In genomic region chr12:946656-947055, GRCh38 we compare ENCODE assay signal across 11 cellular contexts. TPM values are rescaled to one million over a fixed set of nuclear protein-coding genes. Genes with fewer than 3 reads are reported as not detected.
A peak's percentile ranks its signal among the peaks of the same experiment; 100 is the strongest.
DNase-seq lines count a peak whose midpoint lies in the region; ATAC-seq, FAIRE-seq and TF ChIP-seq lines count a peak whose summit lies in the region.
"Had no signal": no experiment of that assay in that cellular context is flagged by ENCODE, and none has a peak within 500 bp of the region (broad histone marks: within the 10 kb centered on the region; RNA-seq: fewer than 3 reads in every experiment).

No MANE protein-coding gene starts in this region.

- H3K18ac ChIP-seq in IMR-90 (ENCODE audit: low read depth, low read length): no peak overlapping the region

- H3K4me3 ChIP-seq in Caco-2 (ENCODE audit: low read depth, low read length) (no peak overlapping the region), IMR-90 (ENCODE audit: insufficient read depth, low read depth, low read length) (no peak overlapping the region), GM12878 (peak overlapping the region; percentile 22; the same call in 1 of the 2 replicates)
- H3K4me3 ChIP-seq: sigmoid colon had no signal

- 0 out of 2 replicates have a peak, but pooled peaks cover 2% of the 10 kb centered on the region for H3K9me1 ChIP-seq in IMR-90 (ENCODE audit: insufficient read depth, low read length)

- H3K36me3 ChIP-seq in Caco-2 (ENCODE audit: control insufficient read depth, insufficient read depth, low read length) (0 out of 2 replicates have a peak, but pooled peaks cover 2% of the 10 kb centered on the region), IMR-90 (ENCODE audit: control insufficient read depth, insufficient read depth, low read length) (no peaks in the 10 kb centered on the region), GM12878 (ENCODE audit: control insufficient read depth in 2 of 2, insufficient read depth in 2 of 2, low read length in 1 of 2) (no peaks in the 10 kb centered on the region)

- H4K8ac ChIP-seq in IMR-90 (ENCODE audit: low read depth in 2 of 2, low read length in 2 of 2): no peak overlapping the region

- H3K27me3 ChIP-seq in Caco-2 (replicated peaks; ENCODE audit: control insufficient read depth, insufficient read depth, low read length): no peaks in the 10 kb centered on the region
- H3K27me3 ChIP-seq in IMR-90 (ENCODE audit: control insufficient read depth, insufficient read depth, low read length): no peaks in the 10 kb centered on the region
- H3K27me3 ChIP-seq in GM12878 (replicated peaks in 1 of 2; ENCODE audit: control insufficient read depth in 2 of 2, insufficient read depth in 2 of 2, low read length in 1 of 2): no peaks in the 10 kb centered on the region
- H3K27me3 ChIP-seq: sigmoid colon had no signal

- no peak overlapping the region for H3K56ac ChIP-seq in IMR-90 (ENCODE audit: extremely low read depth, insufficient read depth, low read length)

- no peak overlapping the region; the same call in 1 of the 2 replicates for H3K23ac ChIP-seq in IMR-90 (ENCODE audit: low read depth, low read length)

- no TSS peak for BruUV-seq in Caco-2 (replicated peaks; lab: Mats Ljungman, UMichigan)
- no TSS peak for BruUV-seq in IMR-90 (replicated peaks; lab: Mats Ljungman, UMichigan)
- BruUV-seq in GM12878 (replicated peaks; lab: Mats Ljungman, UMichigan): no TSS peak

- 0 out of 4 replicates have a peak, but pooled peaks of 1 of the 2 experiments have one; percentile 9 for TF ChIP-seq EP300 in GM12878 (IDR thresholded peaks at IDR 0.05; ENCODE audit: borderline replicate concordance in 1 of 2, control insufficient read depth in 1 of 2, low read depth in 2 of 2, low read length in 2 of 2)

- no peak overlapping the region for H2AK5ac ChIP-seq in IMR-90 (ENCODE audit: low read depth, low read length)

- H2BK120ac ChIP-seq in IMR-90 (ENCODE audit: low read depth, low read length): no peak overlapping the region

- H3K79me2 ChIP-seq in GM12878 (ENCODE audit: control insufficient read depth, insufficient read depth, low read length): peaks cover 35% of the 10 kb centered on the region

- H4K5ac ChIP-seq in IMR-90 (ENCODE audit: low read depth, low read length): no peak overlapping the region

- peak; percentile 41 for FAIRE-seq in GM12878 (lab: Jason Lieb, UNC)

- no peak overlapping the region for H4K91ac ChIP-seq in IMR-90 (ENCODE audit: insufficient read depth, low read depth, low read length)

- peak overlapping the region; percentile 20 for H3K4me3 Mint-ChIP-seq in Caco-2 (ENCODE audit: unreplicated experiment)
- peak overlapping the region; percentile 97 for H3K4me3 Mint-ChIP-seq in natural killer cell treated with Interleukin-12 subunit alpha and Interleukin-12 subunit beta and Interleukin-15 and Interleukin-18, amount 100 ng/mL, for 72 hours

- dilution Hi-C loops in IMR-90 (cut with HindIII; ENCODE audit: low sequenced_read_pairs, unreplicated experiment): no loop called here

- TF ChIP-seq POLR2A in IMR-90 (IDR thresholded peaks at IDR 0.05; ENCODE audit: low read depth, low read length) (no peak), GM12878 (IDR thresholded peaks at IDR 0.05; ENCODE audit: low read depth, low read length) (no peak), GM18505 (IDR thresholded peaks at IDR 0.05; ENCODE audit: borderline replicate concordance, extremely low read depth, insufficient read depth, insufficient read length) (no peak)

- H2BK5ac ChIP-seq in IMR-90 (ENCODE audit: low read depth, low read length, poor library complexity, severe bottlenecking): no peak overlapping the region

- CTCF ChIA-PET in Caco-2 (lab: Charles Lee): interaction anchor here (0.7 kb wide), 2 partner anchors 146 to 370 kb away, joined by 3 read pairs; no protein-coding TSS in a partner anchor
- CTCF ChIA-PET in IMR-90 (lab: Yijun Ruan, JAX): interaction anchor here (0.5 kb wide), 1 partner anchor 40 kb away, joined by 3 read pairs; no protein-coding TSS in a partner anchor
- CTCF ChIA-PET in GM12878 (lab: Yijun Ruan, JAX): interaction anchor here (0.8 to 4.3 kb wide), 9 partner anchors 9 to 636 kb away, joined by 3 to 25 read pairs (median 6); no protein-coding TSS in a partner anchor

- H3K9ac ChIP-seq in IMR-90 (ENCODE audit: low read depth, low read length): no peak overlapping the region
- no peak overlapping the region for H3K9ac ChIP-seq in GM12878 (ENCODE audit: control insufficient read depth, insufficient read depth, low read length)

- H3K4me1 ChIP-seq in Caco-2 (peaks cover 23% of the 10 kb centered on the region), IMR-90 (ENCODE audit: control insufficient read depth, insufficient read depth, low read length) (peaks cover 4% of the 10 kb centered on the region), GM12878 (ENCODE audit: control insufficient read depth, insufficient read depth, low read length) (peaks cover 6% of the 10 kb centered on the region)

- no peaks in the 10 kb centered on the region for H3K9me3 Mint-ChIP-seq in Caco-2 (ENCODE audit: unreplicated experiment)
- H3K9me3 Mint-ChIP-seq in natural killer cell treated with Interleukin-12 subunit alpha and Interleukin-12 subunit beta and Interleukin-15 and Interleukin-18, amount 100 ng/mL, for 72 hours: no peaks in the 10 kb centered on the region

- WGBS in IMR-90 (ENCODE audit: extremely low coverage in 2 of 2, insufficient read length in 1 of 2), 2 experiments: 80% methylated on average over 1 of the region's 7 CpGs; no CpG with 5 or more reads in 1 of the 2 experiments
- 49% methylated on average over 7 of the region's 7 CpGs for WGBS in GM12878 (ENCODE audit: insufficient coverage, insufficient replicate concordance, low lambda C conversion rate, missing lambda C conversion rate)

- no peak overlapping the region for H3K4ac ChIP-seq in IMR-90 (ENCODE audit: low read depth, low read length)

- peaks cover 31% of the 10 kb centered on the region for H3K4me1 Mint-ChIP-seq in Caco-2 (ENCODE audit: low read depth, unreplicated experiment)
- peaks cover 24 to 38% of the 10 kb centered on the region in 2 donors for H3K4me1 Mint-ChIP-seq in natural killer cell treated with Interleukin-12 subunit alpha and Interleukin-12 subunit beta and Interleukin-15 and Interleukin-18, amount 100 ng/mL, for 72 hours (ENCODE audit: low read depth in 2 of 2)

- RAD21 ChIA-PET in GM12878 (lab: Charles Lee; ENCODE audit: unreplicated experiment): interaction anchor here (0.7 to 1.8 kb wide), 14 partner anchors 12 to 377 kb away, joined by 3 to 11 read pairs (median 3); partner anchors contain the start of gene WNK1

- no peak overlapping the region for H2BK20ac ChIP-seq in IMR-90 (ENCODE audit: low read depth, low read length)

- POLR2A ChIA-PET in Caco-2 (lab: Charles Lee): interaction anchor here (0.7 kb wide), 1 partner anchor 376 kb away, joined by 3 read pairs; no protein-coding TSS in a partner anchor
- POLR2A ChIA-PET in IMR-90 (lab: Charles Lee; ENCODE audit: unreplicated experiment): no interaction called here
- POLR2A ChIA-PET in GM12878 (lab: Charles Lee): no interaction called here

- no peak for TF ChIP-seq RAD21 in IMR-90 (IDR thresholded peaks at IDR 0.05; ENCODE audit: low read length)
- TF ChIP-seq RAD21 in GM12878 (IDR thresholded peaks at IDR 0.05; ENCODE audit: insufficient read depth, low read depth, low read length): no peak

- no peak overlapping the region for H2AFZ ChIP-seq in IMR-90 (replicated peaks; ENCODE audit: low read length, poor library complexity)
- peak overlapping the region; percentile 0 for H2AFZ ChIP-seq in GM12878 (ENCODE audit: control insufficient read depth, low read depth, low read length)

- no peak overlapping the region for H3K27ac ChIP-seq in IMR-90 (ENCODE audit: insufficient read depth, low read length)
- H3K27ac ChIP-seq in GM12878 (ENCODE audit: control insufficient read depth, insufficient read depth): peak overlapping the region; percentile 27
- H3K27ac ChIP-seq: sigmoid colon had no signal

- ATAC-seq in IMR-90 (ENCODE audit: low read depth) (0 out of 2 replicates have a peak, but pooled peaks have one; percentile 2), GM12878 (peak; percentile 13), GM18505 (IDR thresholded peaks at IDR 0.05; ENCODE audit: unreplicated experiment) (no peak)
- peak; percentile 47 to 69 for ATAC-seq in natural killer cell treated with Interleukin-12 subunit alpha and Interleukin-12 subunit beta and Interleukin-15 and Interleukin-18, amount 100 ng/mL, for 72 hours

- no peaks in the 10 kb centered on the region for H3K27me3 Mint-ChIP-seq in Caco-2 (ENCODE audit: insufficient read depth, unreplicated experiment)
- no peaks in the 10 kb centered on the region for H3K27me3 Mint-ChIP-seq in natural killer cell treated with Interleukin-12 subunit alpha and Interleukin-12 subunit beta and Interleukin-15 and Interleukin-18, amount 100 ng/mL, for 72 hours

- H3K36me3 Mint-ChIP-seq in Caco-2 (ENCODE audit: insufficient read depth, unreplicated experiment): peaks cover 70% of the 10 kb centered on the region
- no peaks in the 10 kb centered on the region for H3K36me3 Mint-ChIP-seq in natural killer cell treated with Interleukin-12 subunit alpha and Interleukin-12 subunit beta and Interleukin-15 and Interleukin-18, amount 100 ng/mL, for 72 hours

- H3K27ac Mint-ChIP-seq in Caco-2 (ENCODE audit: unreplicated experiment): no peak overlapping the region
- H3K27ac Mint-ChIP-seq in natural killer cell treated with Interleukin-12 subunit alpha and Interleukin-12 subunit beta and Interleukin-15 and Interleukin-18, amount 100 ng/mL, for 72 hours: peak overlapping the region; percentile 91 to 94

- SMC1A ChIA-PET in GM12878 (lab: Charles Lee; ENCODE audit: uncharacterized antibody, unreplicated experiment): interaction anchor here (0.6 to 2.3 kb wide), 21 partner anchors 9 to 494 kb away, joined by 3 to 7 read pairs (median 4); no protein-coding TSS in a partner anchor

- TF ChIP-seq CTCF in Caco-2 (IDR thresholded peaks at IDR 0.05; ENCODE audit: insufficient read depth in 1 of 2, low read depth in 1 of 2, low read length in 1 of 2, severe bottlenecking in 1 of 2, unreplicated experiment in 1 of 2) (no peak), IMR-90 (conservative IDR thresholded peaks at IDR 0.05; ENCODE audit: low read depth, low read length) (no peak), GM12878 (IDR thresholded peaks at IDR 0.05 in 2 of 3, conservative IDR thresholded peaks at IDR 0.05 in 1 of 3; ENCODE audit: control insufficient read depth in 2 of 3, extremely low read depth in 1 of 3, insufficient read depth in 1 of 3, low read depth in 3 of 3, low read length in 3 of 3) (no peak)

- in situ Hi-C loops in IMR-90 (cut with MboI; ENCODE audit: low sequenced_read_pairs): no loop called here
- in situ Hi-C loops in GM12878 (cut with MboI): loop anchor here (5.0 kb wide), 1 partner anchor 369 kb away; no protein-coding TSS in a partner anchor

- intact Hi-C loops in Caco-2 (cut with micrococcal nuclease; ENCODE audit: unreplicated experiment): loop anchor here (5.0 kb wide), 1 partner anchor 636 kb away; no protein-coding TSS in a partner anchor
- intact Hi-C loops in IMR-90 (cut with micrococcal nuclease): loop anchor here (10.0 kb wide), 1 partner anchor 148 kb away; no protein-coding TSS in a partner anchor
- intact Hi-C loops in GM12878 (cut with micrococcal nuclease; ENCODE audit: unreplicated experiment): loop anchor here (5.0 kb wide), 1 partner anchor 124 kb away; no protein-coding TSS in a partner anchor
- intact Hi-C loops in head of caudate nucleus (cut with DNase I): loop anchor here (5.0 kb wide), 2 partner anchors 46 to 194 kb away; partner anchors contain the start of genes ERC1 and WNK1

- H4K20me1 ChIP-seq in IMR-90 (ENCODE audit: insufficient read depth, low read length) (0 out of 2 replicates have a peak, but pooled peaks cover 5% of the 10 kb centered on the region), GM12878 (ENCODE audit: control insufficient read depth, insufficient read depth) (no peaks in the 10 kb centered on the region)

- H3K79me1 ChIP-seq in IMR-90 (ENCODE audit: low read depth in 1 of 2, low read length in 2 of 2): peaks cover 14 to 58% of the 10 kb centered on the region in 2 experiments

- H3K4me2 ChIP-seq in IMR-90 (ENCODE audit: low read depth, low read length): peak overlapping the region; percentile 13; the same call in 1 of the 2 replicates
- peak overlapping the region; percentile 36; the same call in 1 of the 2 replicates for H3K4me2 ChIP-seq in GM12878 (ENCODE audit: control insufficient read depth, insufficient read depth)

- no peak overlapping the region for H3K14ac ChIP-seq in IMR-90 (replicated peaks; ENCODE audit: low read depth, low read length)

- H2AK9ac ChIP-seq in IMR-90 (replicated peaks; ENCODE audit: low read depth, low read length, poor library complexity): no peak overlapping the region

- DNase-seq in Caco-2: no peak
- peak; percentile 80 for DNase-seq in IMR-90
- DNase-seq in GM12878 (ENCODE audit: low read depth, low spot score): peak; percentile 24
- no peak for DNase-seq in natural killer cell treated with Interleukin-12 subunit alpha and Interleukin-12 subunit beta and Interleukin-15 and Interleukin-18, amount 100 ng/mL, for 72 hours (ENCODE audit: low spot score)
- no peak for DNase-seq in head of caudate nucleus
- DNase-seq in amygdala (lab: John Stamatoyannopoulos, UW): no peak
- DNase-seq in NCI-H748 treated with DMSO at 0.1 percent for 48 hours (lab: John Stamatoyannopoulos, UW): no peak
- DNase-seq: dermis blood vessel endothelial cell, NCI-H1436, sigmoid colon had no signal

- H3K9me3 ChIP-seq in Caco-2 (no peaks in the 10 kb centered on the region), IMR-90 (ENCODE audit: control insufficient read depth, insufficient read depth, low read length) (no peaks in the 10 kb centered on the region), GM12878 (replicated peaks; ENCODE audit: control insufficient read depth, insufficient read depth, low read length) (no peaks in the 10 kb centered on the region)
- H3K9me3 ChIP-seq: sigmoid colon had no signal

- H2BK15ac ChIP-seq in IMR-90 (ENCODE audit: low read depth, low read length): no peak overlapping the region

RNA-seq across cellular contexts. Expression of gene RAD52, which starts 2.8 kb away (rescaled TPM):
- 53.8 and 53.9 TPM in 2 replicates for total RNA-seq in Caco-2 (2022)
- 9.7 and 11.3 TPM in 2 replicates for total RNA-seq in IMR-90 (2012; rRNA removed)
- polyA plus RNA-seq in IMR-90 (2012; rRNA removed): 9.3 and 10.7 TPM in 2 replicates
- polyA plus RNA-seq in IMR-90 (2012; cell fraction: cytosol; rRNA removed): 3.9 and 5.7 TPM in 2 replicates
- 42.8 and 44.2 TPM in 2 replicates for polyA plus RNA-seq in IMR-90 (2012; cell fraction: nucleus; rRNA removed; ENCODE audit: low replicate concordance)
- 80.3 and 81.5 TPM in 2 replicates for total RNA-seq in GM12878 (2013; cell fraction: nucleolus; rRNA removed)
- total RNA-seq in GM12878 (2014; rRNA removed): 10.2 and 10.7 TPM in 2 replicates
- total RNA-seq in GM12878 (2014; rRNA removed; fragmentation: Illumina TruSeq; extraction: Trizol): 9.3 and 11.4 TPM in 2 replicates
- 6.5 and 6.6 TPM in 2 replicates for total RNA-seq in GM12878 (2021)
- 4.4 TPM for polyA plus RNA-seq in GM12878 (2011; ENCODE audit: low read depth)
- polyA plus RNA-seq in GM12878 (2011; rRNA removed): 13.1 and 15.7 TPM in 2 replicates
- polyA plus RNA-seq in GM12878 (2011; cell fraction: cytosol; rRNA removed): 10.6 and 16.5 TPM in 2 replicates
- 52.6 and 66.0 TPM in 2 replicates for polyA plus RNA-seq in GM12878 (2011; cell fraction: nucleus; rRNA removed)
- 4.0 and 8.3 TPM in 2 replicates for polyA plus RNA-seq in GM12878 (2012)
- polyA plus RNA-seq in GM12878 (2014; fragmentation: Illumina TruSeq; extraction: Trizol): 5.9 and 8.5 TPM in 2 replicates
- 1 to 10 TPM; 2.0 to 2.9 TPM for polyA plus RNA-seq in GM12878 (2014; fragmentation: Nextera tagmentation; extraction: Ambion mirVana)
- 11.2 and 11.3 TPM in 2 replicates for polyA plus RNA-seq in GM12878 (2014; rRNA removed)
- polyA plus RNA-seq in GM12878 (2016; fragmentation: Nextera tagmentation; extraction: Ambion mirVana): 1 to 10 TPM; 7.7 to 9.7 TPM
- polyA minus RNA-seq in GM12878 (2011; rRNA and poly(A)+ RNA removed): 19.2 and 29.6 TPM in 2 replicates
- polyA minus RNA-seq in GM12878 (2011; cell fraction: cytosol; rRNA and poly(A)+ RNA removed): 6.3 and 9.3 TPM in 2 replicates
- polyA minus RNA-seq in GM12878 (2011; cell fraction: nucleus; rRNA and poly(A)+ RNA removed): 16.3 and 21.0 TPM in 2 replicates
- total RNA-seq in natural killer cell treated with Interleukin-12 subunit alpha and Interleukin-12 subunit beta and Interleukin-15 and Interleukin-18, amount 100 ng/mL, for 72 hours: 10 to 100 TPM; 17.0 to 24.9 TPM

RNA-seq across cellular contexts. Expression of gene ERC1, which starts 44.4 kb away (rescaled TPM):
- 88.4 and 111 TPM in 2 replicates for total RNA-seq in Caco-2 (2022)
- total RNA-seq in IMR-90 (2012; rRNA removed): 25.6 and 27.8 TPM in 2 replicates
- polyA plus RNA-seq in IMR-90 (2012; rRNA removed): 11.2 and 11.6 TPM in 2 replicates
- polyA plus RNA-seq in IMR-90 (2012; cell fraction: cytosol; rRNA removed): 3.9 and 5.0 TPM in 2 replicates
- 4.5 and 8.7 TPM in 2 replicates for polyA plus RNA-seq in IMR-90 (2012; cell fraction: nucleus; rRNA removed; ENCODE audit: low replicate concordance)
- 68.5 and 75.2 TPM in 2 replicates for total RNA-seq in GM12878 (2013; cell fraction: nucleolus; rRNA removed)
- total RNA-seq in GM12878 (2014; rRNA removed): 3.2 and 5.0 TPM in 2 replicates
- 7.0 and 7.2 TPM in 2 replicates for total RNA-seq in GM12878 (2014; rRNA removed; fragmentation: Illumina TruSeq; extraction: Trizol)
- 6.6 and 7.7 TPM in 2 replicates for total RNA-seq in GM12878 (2021)
- 1.6 TPM for polyA plus RNA-seq in GM12878 (2011; ENCODE audit: low read depth)
- polyA plus RNA-seq in GM12878 (2011; rRNA removed): 8.0 and 9.3 TPM in 2 replicates
- polyA plus RNA-seq in GM12878 (2011; cell fraction: cytosol; rRNA removed): 5.9 and 7.4 TPM in 2 replicates
- polyA plus RNA-seq in GM12878 (2011; cell fraction: nucleus; rRNA removed): 6.2 and 6.3 TPM in 2 replicates
- polyA plus RNA-seq in GM12878 (2012): 1.4 and 2.1 TPM in 2 replicates
- 4.4 and 4.8 TPM in 2 replicates for polyA plus RNA-seq in GM12878 (2014; fragmentation: Illumina TruSeq; extraction: Trizol)
- 1 to 10 TPM in 1 of 2 experiments, under 1 TPM in 1; 0.75 to 1.6 TPM for polyA plus RNA-seq in GM12878 (2014; fragmentation: Nextera tagmentation; extraction: Ambion mirVana)
- 2.3 and 2.7 TPM in 2 replicates for polyA plus RNA-seq in GM12878 (2014; rRNA removed)
- polyA plus RNA-seq in GM12878 (2016; fragmentation: Nextera tagmentation; extraction: Ambion mirVana): 1 to 10 TPM; 5.5 to 5.7 TPM
- polyA minus RNA-seq in GM12878 (2011; rRNA and poly(A)+ RNA removed): 24.5 and 27.1 TPM in 2 replicates
- polyA minus RNA-seq in GM12878 (2011; cell fraction: cytosol; rRNA and poly(A)+ RNA removed): 7.9 and 11.3 TPM in 2 replicates
- 21.9 and 27.0 TPM in 2 replicates for polyA minus RNA-seq in GM12878 (2011; cell fraction: nucleus; rRNA and poly(A)+ RNA removed)
- 10 to 100 TPM; 32.6 to 77.2 TPM for total RNA-seq in natural killer cell treated with Interleukin-12 subunit alpha and Interleukin-12 subunit beta and Interleukin-15 and Interleukin-18, amount 100 ng/mL, for 72 hours

Comparison
In these comparisons a context has a peak if more than half of its experiments do, and no peak if none do; other contexts are left out.
1. DNase-seq: peak in IMR-90 (single experiment) and GM12878 (single experiment); none in Caco-2 (0 of 2), natural killer cell treated with Interleukin-12 subunit alpha and Interleukin-12 subunit beta and Interleukin-15 and Interleukin-18, amount 100 ng/mL, for 72 hours (single experiment), head of caudate nucleus (0 of 42), amygdala (0 of 56) and NCI-H748 treated with DMSO at 0.1 percent for 48 hours (single experiment).